ENCODE assay signal across 23 cellular contexts in the genomic region with DNA sequence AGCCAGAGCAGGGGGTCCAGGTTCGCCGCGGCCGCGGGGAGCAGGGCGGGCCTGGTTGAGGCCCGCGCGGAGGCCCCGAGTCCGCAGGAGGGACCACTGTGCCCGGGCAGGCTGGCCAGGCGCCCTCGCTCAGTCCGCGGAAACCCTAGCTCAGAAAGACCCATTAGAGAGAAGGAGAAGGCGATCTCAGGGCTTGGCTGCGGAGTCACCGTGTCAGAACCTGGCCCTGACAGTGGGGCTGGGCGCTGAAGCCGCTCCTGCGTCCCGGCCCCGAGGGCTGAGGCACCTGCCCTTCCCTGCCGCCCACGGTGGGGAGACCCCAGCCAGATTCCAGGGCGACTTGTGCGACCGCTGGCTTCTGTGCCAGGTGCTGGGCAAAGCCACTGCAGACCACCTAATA. TPM values are rescaled to one million over a fixed set of nuclear protein-coding genes. Genes with fewer than 3 reads are reported as not detected.
"Had no signal": no experiment of that assay in that cellular context is flagged by ENCODE, and none has a peak within 500 bp of the region (broad histone marks: within the 10 kb centered on the region; RNA-seq: fewer than 3 reads in every experiment).

No MANE protein-coding gene starts in this region.

- H3K4me1 Mint-ChIP-seq: IgD-negative memory B cell had no signal

- H3K4me3 Mint-ChIP-seq: IgD-negative memory B cell had no signal

- H3K27me3 ChIP-seq: SJSA1 had no signal

- H3K36me3 ChIP-seq: SJSA1 had no signal

- H3K4me1 ChIP-seq: SJSA1 had no signal

- H3K4me3 ChIP-seq: K562, SJSA1, SK-N-MC had no signal

- H3K27ac Mint-ChIP-seq: IgD-negative memory B cell had no signal

- H3K27ac ChIP-seq: HL-60, KMS-11, SJSA1, SK-N-MC had no signal

- H3K9me3 ChIP-seq: SJSA1 had no signal

- DNase-seq: Kasumi-1, MM.1S, NCI-H1092 treated with DMSO at 0.1 percent for 48 hours, NCI-H1436, NCI-H187, NCI-H2029, NCI-H2081 treated with DMSO at 0.1 percent for 48 hours, NCI-H2171, NCI-H226, NCI-H446, NCI-H510A, NCI-H524 treated with DMSO at 0.1 percent for 48 hours, NCI-H69, NCI-H774, Right ventricle myocardium superior, RPMI8226, SIG-M5 had no signal

RNA-seq across cellular contexts. Expression of a gene that starts 14.2 kb away (rescaled TPM):
- polyA plus RNA-seq: IgD-negative memory B cell, K562 had no signal
